Comparison of ENCODE assay signal across 1 cellular context in genomic region chr6:33949877-33950831, GRCh38.
TF ChIP-seq lines count a peak whose summit lies in the region.

No MANE protein-coding gene starts in this region.

TF ChIP-seq in WTC11, 78 proteins besides CTCF, POLR2A, EP300 and RAD21 (continued from another document):
- TF ChIP-seq, protein P1, sequence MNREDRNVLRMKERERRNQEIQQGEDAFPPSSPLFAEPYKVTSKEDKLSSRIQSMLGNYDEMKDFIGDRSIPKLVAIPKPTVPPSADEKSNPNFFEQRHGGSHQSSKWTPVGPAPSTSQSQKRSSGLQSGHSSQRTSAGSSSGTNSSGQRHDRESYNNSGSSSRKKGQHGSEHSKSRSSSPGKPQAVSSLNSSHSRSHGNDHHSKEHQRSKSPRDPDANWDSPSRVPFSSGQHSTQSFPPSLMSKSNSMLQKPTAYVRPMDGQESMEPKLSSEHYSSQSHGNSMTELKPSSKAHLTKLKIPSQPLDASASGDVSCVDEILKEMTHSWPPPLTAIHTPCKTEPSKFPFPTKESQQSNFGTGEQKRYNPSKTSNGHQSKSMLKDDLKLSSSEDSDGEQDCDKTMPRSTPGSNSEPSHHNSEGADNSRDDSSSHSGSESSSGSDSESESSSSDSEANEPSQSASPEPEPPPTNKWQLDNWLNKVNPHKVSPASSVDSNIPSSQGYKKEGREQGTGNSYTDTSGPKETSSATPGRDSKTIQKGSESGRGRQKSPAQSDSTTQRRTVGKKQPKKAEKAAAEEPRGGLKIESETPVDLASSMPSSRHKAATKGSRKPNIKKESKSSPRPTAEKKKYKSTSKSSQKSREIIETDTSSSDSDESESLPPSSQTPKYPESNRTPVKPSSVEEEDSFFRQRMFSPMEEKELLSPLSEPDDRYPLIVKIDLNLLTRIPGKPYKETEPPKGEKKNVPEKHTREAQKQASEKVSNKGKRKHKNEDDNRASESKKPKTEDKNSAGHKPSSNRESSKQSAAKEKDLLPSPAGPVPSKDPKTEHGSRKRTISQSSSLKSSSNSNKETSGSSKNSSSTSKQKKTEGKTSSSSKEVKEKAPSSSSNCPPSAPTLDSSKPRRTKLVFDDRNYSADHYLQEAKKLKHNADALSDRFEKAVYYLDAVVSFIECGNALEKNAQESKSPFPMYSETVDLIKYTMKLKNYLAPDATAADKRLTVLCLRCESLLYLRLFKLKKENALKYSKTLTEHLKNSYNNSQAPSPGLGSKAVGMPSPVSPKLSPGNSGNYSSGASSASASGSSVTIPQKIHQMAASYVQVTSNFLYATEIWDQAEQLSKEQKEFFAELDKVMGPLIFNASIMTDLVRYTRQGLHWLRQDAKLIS (CRISPR knock-in tag; IDR thresholded peaks at IDR 0.05; ENCODE audit: borderline replicate concordance): no peak
- TF ChIP-seq MXD4 (CRISPR knock-in tag; IDR thresholded peaks at IDR 0.05; ENCODE audit: borderline replicate concordance) (no peak), NR3C1 (CRISPR knock-in tag; conservative IDR thresholded peaks at IDR 0.05; ENCODE audit: low read depth) (no peak), ZBTB21 (CRISPR knock-in tag; IDR thresholded peaks at IDR 0.05; ENCODE audit: borderline replicate concordance) (no peak), TCF7 (CRISPR knock-in tag; IDR thresholded peaks at IDR 0.05; ENCODE audit: low read depth) (no peak)
- TF ChIP-seq, protein P2, sequence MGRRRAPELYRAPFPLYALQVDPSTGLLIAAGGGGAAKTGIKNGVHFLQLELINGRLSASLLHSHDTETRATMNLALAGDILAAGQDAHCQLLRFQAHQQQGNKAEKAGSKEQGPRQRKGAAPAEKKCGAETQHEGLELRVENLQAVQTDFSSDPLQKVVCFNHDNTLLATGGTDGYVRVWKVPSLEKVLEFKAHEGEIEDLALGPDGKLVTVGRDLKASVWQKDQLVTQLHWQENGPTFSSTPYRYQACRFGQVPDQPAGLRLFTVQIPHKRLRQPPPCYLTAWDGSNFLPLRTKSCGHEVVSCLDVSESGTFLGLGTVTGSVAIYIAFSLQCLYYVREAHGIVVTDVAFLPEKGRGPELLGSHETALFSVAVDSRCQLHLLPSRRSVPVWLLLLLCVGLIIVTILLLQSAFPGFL (CRISPR knock-in tag; IDR thresholded peaks at IDR 0.05; ENCODE audit: borderline replicate concordance): no peak
- TF ChIP-seq, protein P3, sequence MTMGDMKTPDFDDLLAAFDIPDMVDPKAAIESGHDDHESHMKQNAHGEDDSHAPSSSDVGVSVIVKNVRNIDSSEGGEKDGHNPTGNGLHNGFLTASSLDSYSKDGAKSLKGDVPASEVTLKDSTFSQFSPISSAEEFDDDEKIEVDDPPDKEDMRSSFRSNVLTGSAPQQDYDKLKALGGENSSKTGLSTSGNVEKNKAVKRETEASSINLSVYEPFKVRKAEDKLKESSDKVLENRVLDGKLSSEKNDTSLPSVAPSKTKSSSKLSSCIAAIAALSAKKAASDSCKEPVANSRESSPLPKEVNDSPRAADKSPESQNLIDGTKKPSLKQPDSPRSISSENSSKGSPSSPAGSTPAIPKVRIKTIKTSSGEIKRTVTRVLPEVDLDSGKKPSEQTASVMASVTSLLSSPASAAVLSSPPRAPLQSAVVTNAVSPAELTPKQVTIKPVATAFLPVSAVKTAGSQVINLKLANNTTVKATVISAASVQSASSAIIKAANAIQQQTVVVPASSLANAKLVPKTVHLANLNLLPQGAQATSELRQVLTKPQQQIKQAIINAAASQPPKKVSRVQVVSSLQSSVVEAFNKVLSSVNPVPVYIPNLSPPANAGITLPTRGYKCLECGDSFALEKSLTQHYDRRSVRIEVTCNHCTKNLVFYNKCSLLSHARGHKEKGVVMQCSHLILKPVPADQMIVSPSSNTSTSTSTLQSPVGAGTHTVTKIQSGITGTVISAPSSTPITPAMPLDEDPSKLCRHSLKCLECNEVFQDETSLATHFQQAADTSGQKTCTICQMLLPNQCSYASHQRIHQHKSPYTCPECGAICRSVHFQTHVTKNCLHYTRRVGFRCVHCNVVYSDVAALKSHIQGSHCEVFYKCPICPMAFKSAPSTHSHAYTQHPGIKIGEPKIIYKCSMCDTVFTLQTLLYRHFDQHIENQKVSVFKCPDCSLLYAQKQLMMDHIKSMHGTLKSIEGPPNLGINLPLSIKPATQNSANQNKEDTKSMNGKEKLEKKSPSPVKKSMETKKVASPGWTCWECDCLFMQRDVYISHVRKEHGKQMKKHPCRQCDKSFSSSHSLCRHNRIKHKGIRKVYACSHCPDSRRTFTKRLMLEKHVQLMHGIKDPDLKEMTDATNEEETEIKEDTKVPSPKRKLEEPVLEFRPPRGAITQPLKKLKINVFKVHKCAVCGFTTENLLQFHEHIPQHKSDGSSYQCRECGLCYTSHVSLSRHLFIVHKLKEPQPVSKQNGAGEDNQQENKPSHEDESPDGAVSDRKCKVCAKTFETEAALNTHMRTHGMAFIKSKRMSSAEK (CRISPR knock-in tag; IDR thresholded peaks at IDR 0.05; ENCODE audit: borderline replicate concordance): no peak
